In genomic region chr1:219171192-219171935, GRCh38 we compare ENCODE assay signal across 19 cellular contexts. TPM values are rescaled to one million over a fixed set of nuclear protein-coding genes. Genes with fewer than 3 reads are reported as not detected.
DNase-seq lines count a peak whose midpoint lies in the region; ATAC-seq and TF ChIP-seq lines count a peak whose summit lies in the region.
"Had no signal": no experiment of that assay in that cellular context is flagged by ENCODE, and none has a peak within 500 bp of the region (broad histone marks: within the 10 kb centered on the region; RNA-seq: fewer than 3 reads in every experiment).

No MANE protein-coding gene starts in this region.

- TF ChIP-seq POLR2A in right lobe of liver (IDR thresholded peaks at IDR 0.05), result no peak
- TF ChIP-seq POLR2A in gastrocnemius medialis (IDR thresholded peaks at IDR 0.05), result no peak

- peaks cover 0 to 14% (median 7%) of the 10 kb centered on the region in 4 donors for H3K4me1 ChIP-seq in right lobe of liver
- peaks cover 14 to 26% of the 10 kb centered on the region in 2 donors for H3K4me1 ChIP-seq in gastrocnemius medialis

- ATAC-seq in right lobe of liver, result peak; percentile 26 to 42 (median 35)
- ATAC-seq in gastrocnemius medialis, result no peak
- ATAC-seq: CD8-positive, alpha-beta T cell; lower lobe of right lung; stimulated activated naive CD8-positive, alpha-beta T cell treated with anti-CD3 and anti-CD28 coated beads, Interleukin-15, Interleukin-2, amounts not matched to agents 100 U/mL and 50 U/mL, for 24 hours; T-cell; WTC11 had no signal

- H3K36me3 ChIP-seq in right lobe of liver, result no peaks in the 10 kb centered on the region
- no peaks in the 10 kb centered on the region for H3K36me3 ChIP-seq in gastrocnemius medialis
- H3K36me3 ChIP-seq: ascending aorta, esophagus squamous epithelium, lower lobe of right lung had no signal

- 38% methylated on average over 1 of the region's 1 CpG for WGBS in right lobe of liver (ENCODE audit: insufficient coverage, low coverage, low lambda C conversion rate, missing lambda C conversion rate)

- intact Hi-C loops in right lobe of liver (cut with DNase I) (no loop called here), gastrocnemius medialis (cut with DNase I; ENCODE audit: low total_unique reads) (loop anchor here (5.0 kb wide), 1 partner anchor 824 kb away; the partner anchor contains the start of gene TGFB2)

- no peak for TF ChIP-seq CTCF in epithelial cell of esophagus (IDR thresholded peaks at IDR 0.05; ENCODE audit: insufficient read depth, low read depth, low read length, missing control alignments)
- no peak for TF ChIP-seq CTCF in right lobe of liver (IDR thresholded peaks at IDR 0.05)
- TF ChIP-seq CTCF in gastrocnemius medialis (IDR thresholded peaks at IDR 0.05 in 4 of 5, conservative IDR thresholded peaks at IDR 0.05 in 1 of 5), result no peak

- in situ Hi-C loops in gastrocnemius medialis (cut with MboI; ENCODE audit: low sequenced_read_pairs in 4 of 4), result no loop called here

- H3K9me3 ChIP-seq in right lobe of liver, result no peaks in the 10 kb centered on the region
- H3K9me3 ChIP-seq in gastrocnemius medialis, result no peaks in the 10 kb centered on the region
- H3K9me3 ChIP-seq: ascending aorta, esophagus squamous epithelium, lower lobe of right lung had no signal

- H3K27ac ChIP-seq in right lobe of liver (no peak overlapping the region), gastrocnemius medialis (no peak overlapping the region)
- H3K27ac ChIP-seq: ascending aorta, lower lobe of right lung had no signal

- no peaks in the 10 kb centered on the region for H3K27me3 ChIP-seq in right lobe of liver
- no peaks in the 10 kb centered on the region for H3K27me3 ChIP-seq in gastrocnemius medialis
- H3K27me3 ChIP-seq: ascending aorta, esophagus squamous epithelium had no signal

- H3K4me3 ChIP-seq in epithelial cell of esophagus (ENCODE audit: low read length), result no peak overlapping the region
- no peak overlapping the region for H3K4me3 ChIP-seq in right lobe of liver
- no peak overlapping the region for H3K4me3 ChIP-seq in gastrocnemius medialis
- H3K4me3 ChIP-seq: ascending aorta, esophagus squamous epithelium, lower lobe of right lung had no signal

- peak; percentile 39 for DNase-seq in NCI-H2171 treated with DMSO at 0.1 percent for 48 hours (lab: John Stamatoyannopoulos, UW)
- DNase-seq in NCI-H2171 (lab: John Stamatoyannopoulos, UW), result no peak
- peak; percentile 15 for DNase-seq in NCI-H774 (lab: John Stamatoyannopoulos, UW)
- DNase-seq in epithelial cell of esophagus (ENCODE audit: low read depth), result peak; percentile 56
- peak in 1 of 3 donors; percentile 58 for DNase-seq in right lobe of liver
- DNase-seq in GM19240 (ENCODE audit: insufficient read length, low spot score), result no peak
- DNase-seq in gastrocnemius medialis, result no peak
- DNase-seq in activated CD8-positive, alpha-beta memory T cell treated with anti-CD3 and anti-CD28 coated beads, Interleukin-2, amount 50 U/mL, for 4 hours, result no peak
- DNase-seq: activated gamma-delta T cell; CD8-positive, alpha-beta T cell; esophagus squamous epithelium; lower lobe of right lung; naive B cell; NCI-H1105; NCI-H510A; stimulated activated naive CD8-positive, alpha-beta T cell treated with anti-CD3 and anti-CD28 coated beads, Interleukin-15, Interleukin-2, amounts not matched to agents 100 U/mL and 50 U/mL, for 24 hours; T-cell had no signal

RNA-seq across cellular contexts. Expression of gene LYPLAL1, which starts 2.3 kb away (rescaled TPM):
- 10 to 100 TPM; 16.5 to 33.6 (median 22.2) TPM for total RNA-seq in right lobe of liver
- 10 to 100 TPM; 12.6 to 18.9 (median 15.4) TPM for total RNA-seq in gastrocnemius medialis

Comparison
In these comparisons a context has a peak if more than half of its experiments do, and no peak if none do; other contexts are left out.
1. DNase-seq: peak in NCI-H2171 treated with DMSO at 0.1 percent for 48 hours (single experiment), NCI-H774 (single experiment) and epithelial cell of esophagus (single experiment); none in NCI-H2171 (single experiment), GM19240 (single experiment), gastrocnemius medialis (0 of 2) and activated CD8-positive, alpha-beta memory T cell treated with anti-CD3 and anti-CD28 coated beads, Interleukin-2, amount 50 U/mL, for 4 hours (single experiment).
2. ATAC-seq: peak in right lobe of liver (4 of 4); none in gastrocnemius medialis (0 of 2).